13 cellular contexts compared by ENCODE assay signal in genomic region chr18:354456-354855, GRCh38.
"Had no signal": no experiment of that assay in that cellular context is flagged by ENCODE, and none has a peak within 500 bp of the region (broad histone marks: within the 10 kb centered on the region; RNA-seq: fewer than 3 reads in every experiment).

No MANE protein-coding gene starts in this region.

- H3K4me1 ChIP-seq: testis had no signal

- H3K27me3 ChIP-seq: testis had no signal

- ATAC-seq: activated CD8-positive, alpha-beta memory T cell treated with anti-CD3 and anti-CD28 coated beads, Interleukin-2, amount 10 ng/mL, durations not matched to agents 7 days and 5 days; activated T-cell treated with anti-CD3 and anti-CD28 coated beads, Interleukin-2, amount 50 U/mL, for 4 hours; natural killer cell treated with Interleukin-12 subunit alpha and Interleukin-12 subunit beta and Interleukin-15 and Interleukin-18, amount 100 ng/mL, for 72 hours had no signal

- H3K36me3 ChIP-seq: prostate gland had no signal

- H3K9me3 ChIP-seq: prostate gland, testis had no signal

- H3K4me3 ChIP-seq: prostate gland, testis had no signal

- H3K27ac ChIP-seq: prostate gland had no signal

- DNase-seq: activated CD4-positive, alpha-beta T cell treated with anti-CD3 and anti-CD28 coated beads, Interleukin-2, amount 50 U/mL, for 4 hours; activated CD4-positive, CD25-positive, alpha-beta regulatory T cell treated with anti-CD3 and anti-CD28 coated beads, Interleukin-2, amount 50 U/mL, for 72 hours; activated CD8-positive, alpha-beta memory T cell treated with anti-CD3 and anti-CD28 coated beads, Interleukin-2, amount 10 ng/mL, durations not matched to agents 7 days and 5 days; activated gamma-delta T cell treated with Interleukin-2 at 50 U/mL for 16 hours; activated T-cell treated with anti-CD3 and anti-CD28 coated beads, Interleukin-2, amount 50 U/mL, for 4 hours; hypothalamus; mammary epithelial cell; occipital lobe; stimulated activated CD4-positive, alpha-beta T cell treated with anti-CD3 and anti-CD28 coated beads, Interleukin-2, amount 100 ng/mL, for 48 hours; stimulated activated CD8-positive, alpha-beta memory T cell treated with anti-CD3 and anti-CD28 coated beads, Interleukin-4, amount 100 ng/mL, for 48 hours; testis had no signal
